10 cellular contexts compared by ENCODE assay signal in genomic region chr10:82378146-82378545, GRCh38.
DNase-seq lines count a peak whose midpoint lies in the region; ATAC-seq and TF ChIP-seq lines count a peak whose summit lies in the region.
"Had no signal": no experiment of that assay in that cellular context is flagged by ENCODE, and none has a peak within 500 bp of the region (broad histone marks: within the 10 kb centered on the region; RNA-seq: fewer than 3 reads in every experiment).

No MANE protein-coding gene starts in this region.

- no peak for TF ChIP-seq POLR2A in stomach (IDR thresholded peaks at IDR 0.05)

- WGBS in stomach, 5 donors = 5 to 30% (median 10%) methylated on average over 2 of the region's 2 CpGs

- H3K36me3 ChIP-seq in right atrium auricular region (no peaks in the 10 kb centered on the region), stomach (no peaks in the 10 kb centered on the region)
- H3K36me3 ChIP-seq: vagina had no signal

- H3K27me3 ChIP-seq in right atrium auricular region (no peaks in the 10 kb centered on the region), stomach (no peaks in the 10 kb centered on the region)
- H3K27me3 ChIP-seq: vagina had no signal

- no peak for ATAC-seq in GM18519 (IDR thresholded peaks at IDR 0.05; ENCODE audit: low FRiP score, unreplicated experiment)

- TF ChIP-seq EP300 in stomach (IDR thresholded peaks at IDR 0.05) = no peak

- H3K4me1 ChIP-seq in right atrium auricular region = no peaks in the 10 kb centered on the region
- H3K4me1 ChIP-seq in stomach = no peaks in the 10 kb centered on the region
- H3K4me1 ChIP-seq: vagina had no signal

- H3K36me3 Mint-ChIP-seq in HFFc6 (ENCODE audit: low read depth) = no peaks in the 10 kb centered on the region

- TF ChIP-seq CTCF in right atrium auricular region (IDR thresholded peaks at IDR 0.05) (no peak), stomach (IDR thresholded peaks at IDR 0.05) (no peak), HFFc6 (IDR thresholded peaks at IDR 0.05) (no peak)

- H3K4me1 Mint-ChIP-seq in HFFc6 (ENCODE audit: low read depth) = no peaks in the 10 kb centered on the region

- H3K9me3 ChIP-seq in right atrium auricular region (no peaks in the 10 kb centered on the region), stomach (no peaks in the 10 kb centered on the region)
- H3K9me3 ChIP-seq: vagina had no signal

- H3K9me3 Mint-ChIP-seq in HFFc6 = peaks cover 44% of the 10 kb centered on the region

- H3K27ac ChIP-seq in right atrium auricular region (no peak overlapping the region), stomach (no peak overlapping the region)
- H3K27ac ChIP-seq: coronary artery, vagina had no signal

- no peak overlapping the region for H3K27ac Mint-ChIP-seq in HFFc6

- intact Hi-C loops in stomach (cut with DNase I; ENCODE audit: low total_unique reads) = no loop called here

- H3K4me3 Mint-ChIP-seq in HFFc6 = no peak overlapping the region

- H3K4me3 ChIP-seq in right atrium auricular region (no peak overlapping the region), stomach (no peak overlapping the region)
- H3K4me3 ChIP-seq: coronary artery, vagina had no signal

- no peaks in the 10 kb centered on the region for H3K27me3 Mint-ChIP-seq in HFFc6 (ENCODE audit: insufficient read depth)

- peak; percentile 54 for DNase-seq in NCI-H1694 treated with DMSO at 0.1 percent for 48 hours (lab: John Stamatoyannopoulos, UW)
- DNase-seq in astrocyte of the hippocampus (ENCODE audit: low read depth, low spot score) = peak; percentile 68
- peak; percentile 76 for DNase-seq in right atrium auricular region (ENCODE audit: low spot score)
- DNase-seq in stomach = peak; percentile 30
- DNase-seq in DMS114 treated with DMSO at 0.1 percent for 48 hours (lab: John Stamatoyannopoulos, UW; ENCODE audit: unreplicated experiment) = no peak
- no peak for DNase-seq in HFFc6
- DNase-seq: NK-92 treated with Interleukin-12 subunit alpha and Interleukin-12 subunit beta, amount 100 ng/mL, for 24 hours had no signal

Comparison
In these comparisons a context has a peak if more than half of its experiments do, and no peak if none do; other contexts are left out.
1. DNase-seq: peak in NCI-H1694 treated with DMSO at 0.1 percent for 48 hours (single experiment), astrocyte of the hippocampus (single experiment), right atrium auricular region (single experiment) and stomach (single experiment); none in DMS114 treated with DMSO at 0.1 percent for 48 hours (single experiment) and HFFc6 (single experiment).